8 cellular contexts compared by ENCODE assay signal in genomic region chr17:4412933-4413831, GRCh38. TPM values are rescaled to one million over a fixed set of nuclear protein-coding genes. Genes with fewer than 3 reads are reported as not detected.
DNase-seq lines count a peak whose midpoint lies in the region; ATAC-seq, FAIRE-seq and TF ChIP-seq lines count a peak whose summit lies in the region.

No MANE protein-coding gene starts in this region.

- no peak for TF ChIP-seq EP300 in Ishikawa (IDR thresholded peaks at IDR 0.05; ENCODE audit: borderline replicate concordance)

- peaks cover 17% of the 10 kb centered on the region for H3K4me1 ChIP-seq in OCI-LY7 (ENCODE audit: insufficient read depth, low read length, poor library complexity, severe bottlenecking)
- H3K4me1 ChIP-seq in endothelial cell of umbilical vein (ENCODE audit: control insufficient read depth, extremely low read depth, insufficient read depth, low read length): no peaks in the 10 kb centered on the region

- ATAC-seq in HG02973 (IDR thresholded peaks at IDR 0.05; ENCODE audit: unreplicated experiment): no peak

- TF ChIP-seq CTCF in GM13976 (IDR thresholded peaks at IDR 0.05; ENCODE audit: borderline replicate concordance, control extremely low read depth, extremely low read depth, insufficient read depth, missing control alignments) (peak; percentile 99), OCI-LY7 (conservative IDR thresholded peaks at IDR 0.05; ENCODE audit: low read length) (peak; percentile 93), endothelial cell of umbilical vein (IDR thresholded peaks at IDR 0.05; ENCODE audit: extremely low read depth in 1 of 2, insufficient read depth in 1 of 2, low read depth in 1 of 2, low read length in 2 of 2) (peak; percentile 84 to 95)

- TF ChIP-seq POLR2A in endothelial cell of umbilical vein (IDR thresholded peaks at IDR 0.05; ENCODE audit: low read depth, low read length): no peak

- no peaks in the 10 kb centered on the region for H3K9me2 ChIP-seq in OCI-LY7 (ENCODE audit: insufficient read depth, low read length)

- H3K27ac ChIP-seq in OCI-LY7 (ENCODE audit: low read depth, low read length, poor library complexity, severe bottlenecking) (peak overlapping the region; percentile 2), endothelial cell of umbilical vein (ENCODE audit: insufficient read depth, low read depth, low read length) (no peak overlapping the region)

- FAIRE-seq in endothelial cell of umbilical vein (lab: Jason Lieb, UNC): peak; percentile 96

- dilution Hi-C loops in endothelial cell of umbilical vein (cut with MboI; ENCODE audit: extremely low pct_ligation_motif_present, low sequenced_read_pairs): no loop called here

- in situ Hi-C loops in GM13976 (cut with MboI; ENCODE audit: low sequenced_read_pairs, unreplicated experiment): no loop called here

- no peaks in the 10 kb centered on the region for H3K27me3 ChIP-seq in endothelial cell of umbilical vein (ENCODE audit: control insufficient read depth in 2 of 2, insufficient read depth in 2 of 2, low read length in 2 of 2)

- CTCF ChIA-PET in OCI-LY7 (lab: Charles Lee; ENCODE audit: unreplicated experiment): interaction anchor here (0.6 kb wide), 1 partner anchor 11 kb away, joined by 3 read pairs; no protein-coding TSS in a partner anchor
- CTCF ChIA-PET in endothelial cell of umbilical vein (lab: Charles Lee): interaction anchor here (0.6 to 7.4 kb wide), 28 partner anchors 10 to 338 kb away, joined by 3 to 160 read pairs (median 4); partner anchors contain the start of gene SPNS3

- H4K20me1 ChIP-seq in OCI-LY7 (ENCODE audit: insufficient read depth, low read length) (no peaks in the 10 kb centered on the region), endothelial cell of umbilical vein (replicated peaks; ENCODE audit: control insufficient read depth, extremely low read depth, insufficient read depth, low read length) (no peaks in the 10 kb centered on the region)

- BruUV-seq in OCI-LY7 (replicated peaks; lab: Mats Ljungman, UMichigan): no TSS peak
- BruUV-seq in endothelial cell of umbilical vein (replicated peaks; lab: Mats Ljungman, UMichigan): no TSS peak

- H3K79me2 ChIP-seq in OCI-LY7 (ENCODE audit: insufficient read depth, low read depth, low read length): no peaks in the 10 kb centered on the region
- H3K79me2 ChIP-seq in endothelial cell of umbilical vein (ENCODE audit: control insufficient read depth, insufficient read depth, low read length): no peaks in the 10 kb centered on the region

- no peaks in the 10 kb centered on the region for H3K9me1 ChIP-seq in endothelial cell of umbilical vein (replicated peaks; ENCODE audit: control insufficient read depth, extremely low read depth, insufficient read depth, low read length)

- no peak overlapping the region for H3K9ac ChIP-seq in endothelial cell of umbilical vein (replicated peaks; ENCODE audit: extremely low read depth, insufficient read depth, low read length)

- POLR2A ChIA-PET in OCI-LY7 (lab: Charles Lee) (no interaction called here), endothelial cell of umbilical vein (lab: Charles Lee) (interaction anchor here (0.6 kb wide), 2 partner anchors 225 to 270 kb away, joined by 4 to 8 read pairs; no protein-coding TSS in a partner anchor)

- H2AFZ ChIP-seq in OCI-LY7 (ENCODE audit: low read length) (peak overlapping the region; percentile 72), endothelial cell of umbilical vein (ENCODE audit: low read depth, low read length) (peak overlapping the region; percentile 74)

- H3K4me3 ChIP-seq in OCI-LY7 (ENCODE audit: low read depth, low read length, poor library complexity, severe bottlenecking) (peak overlapping the region; percentile 7), endothelial cell of umbilical vein (replicated peaks in 1 of 3; ENCODE audit: insufficient read depth in 1 of 3, low read depth in 1 of 3, low read length in 3 of 3) (no peak overlapping the region)

- peak overlapping the region; percentile 53 for H3K4me2 ChIP-seq in OCI-LY7 (ENCODE audit: low read length)
- H3K4me2 ChIP-seq in endothelial cell of umbilical vein (ENCODE audit: insufficient read depth, low read length): no peak overlapping the region

- H3K36me3 ChIP-seq in OCI-LY7 (ENCODE audit: insufficient read depth, low read length): no peaks in the 10 kb centered on the region
- no peaks in the 10 kb centered on the region for H3K36me3 ChIP-seq in endothelial cell of umbilical vein (ENCODE audit: control insufficient read depth in 2 of 2, extremely low read depth in 1 of 2, insufficient read depth in 2 of 2, low read length in 2 of 2)

- TF ChIP-seq RAD21 in Ishikawa (IDR thresholded peaks at IDR 0.05; ENCODE audit: low read depth): peak; percentile 99

- no peaks in the 10 kb centered on the region for H3K9me3 ChIP-seq in OCI-LY7 (ENCODE audit: low read length)
- no peaks in the 10 kb centered on the region for H3K9me3 ChIP-seq in endothelial cell of umbilical vein (replicated peaks; ENCODE audit: control insufficient read depth, insufficient read depth, low read length)

- intact Hi-C loops in OCI-LY7 (cut with micrococcal nuclease; ENCODE audit: unreplicated experiment): loop anchor here (1.0 to 5.0 kb wide), 4 partner anchors 46 to 214 kb away; partner anchors contain the start of gene UBE2G1
- intact Hi-C loops in endothelial cell of umbilical vein (cut with micrococcal nuclease): loop anchor here (1.0 to 10.0 kb wide), 3 partner anchors 118 to 213 kb away; no protein-coding TSS in a partner anchor

- DNase-seq in GM13976 (ENCODE audit: low spot score): peak; percentile 89
- peak; percentile 94 for DNase-seq in OCI-LY7 (ENCODE audit: low spot score)
- DNase-seq in activated CD8-positive, alpha-beta memory T cell treated with anti-CD3 and anti-CD28 coated beads, Interleukin-2, amount 50 U/mL, for 24 hours (ENCODE audit: extremely low read depth): peak; percentile 81
- peak; percentile 85 for DNase-seq in endothelial cell of umbilical vein (ENCODE audit: low read depth, low spot score)
- DNase-seq in mucosa of gallbladder (ENCODE audit: low spot score): peak; percentile 94
- DNase-seq in stimulated activated CD8-positive, alpha-beta memory T cell treated with anti-CD3 and anti-CD28 coated beads, Interleukin-4, amount 100 ng/mL, for 1 hour (ENCODE audit: low read depth in 2 of 2, low spot score in 1 of 2): peak; percentile 84 to 93

TF ChIP-seq in Ishikawa, 13 proteins besides CTCF, POLR2A, EP300 and RAD21 (continues in another document):
- TF ChIP-seq MAX (IDR thresholded peaks at IDR 0.05) (no peak), TEAD4 (IDR thresholded peaks at IDR 0.05) (no peak), TCF12 (IDR thresholded peaks at IDR 0.05; ENCODE audit: low read depth) (no peak), TAF1 (IDR thresholded peaks at IDR 0.05; ENCODE audit: low read depth) (no peak), YY1 (IDR thresholded peaks at IDR 0.05; ENCODE audit: low read depth) (no peak), CEBPB (IDR thresholded peaks at IDR 0.05) (no peak), NFIC (IDR thresholded peaks at IDR 0.05) (no peak), FOXM1 (IDR thresholded peaks at IDR 0.05; ENCODE audit: borderline replicate concordance, low read depth) (no peak), EGR1 (IDR thresholded peaks at IDR 0.05) (no peak), ZBTB7A (IDR thresholded peaks at IDR 0.05; ENCODE audit: low read depth) (no peak)

TF ChIP-seq in endothelial cell of umbilical vein, 7 proteins besides CTCF, POLR2A, EP300 and RAD21:
- TF ChIP-seq MAX (IDR thresholded peaks at IDR 0.05; ENCODE audit: insufficient read depth, insufficient read length) (no peak), JUN (IDR thresholded peaks at IDR 0.05; ENCODE audit: borderline replicate concordance, insufficient read depth, insufficient read length, low read depth) (no peak), POLR2AphosphoS5 (IDR thresholded peaks at IDR 0.05; ENCODE audit: insufficient read depth, low read depth, low read length) (no peak)

RNA-seq across cellular contexts. Expression of gene SPNS3, which starts 20.6 kb away (rescaled TPM):
- 43.8 and 51.2 TPM in 2 replicates for total RNA-seq in OCI-LY7 (2014; rRNA removed; shearing (Covaris generic))
- 52.3 and 54.6 TPM in 2 replicates for total RNA-seq in OCI-LY7 (2022)
- 0.66 TPM in 1 of 2 replicates, not detected in the other for total RNA-seq in endothelial cell of umbilical vein
- 0.18 and 0.24 TPM in 2 replicates for polyA plus RNA-seq in endothelial cell of umbilical vein
- polyA plus RNA-seq in endothelial cell of umbilical vein (2011; cell fraction: cytosol; rRNA removed): 0.07 and 0.10 TPM in 2 replicates
- polyA plus RNA-seq in endothelial cell of umbilical vein (2011; cell fraction: nucleus; rRNA removed): 0.13 TPM in 1 of 2 replicates, not detected in the other
- not detected in 2 replicates for polyA plus RNA-seq in endothelial cell of umbilical vein (2012)
- not detected in 2 replicates for polyA minus RNA-seq in endothelial cell of umbilical vein
- polyA minus RNA-seq in endothelial cell of umbilical vein (2011; cell fraction: cytosol; rRNA and poly(A)+ RNA removed): not detected
- not detected in 2 replicates for polyA minus RNA-seq in endothelial cell of umbilical vein (2011; cell fraction: nucleus; rRNA and poly(A)+ RNA removed)
- 1.8 TPM for total RNA-seq in mucosa of gallbladder

RNA-seq across cellular contexts. Expression of gene UBE2G1, which starts 46.7 kb away (rescaled TPM):
- total RNA-seq in OCI-LY7 (2014; rRNA removed; shearing (Covaris generic)): 115 and 124 TPM in 2 replicates
- total RNA-seq in OCI-LY7 (2022) (216 and 222 TPM in 2 replicates), endothelial cell of umbilical vein (77.2 and 79.6 TPM in 2 replicates), mucosa of gallbladder (70.1 TPM)
- polyA plus RNA-seq in endothelial cell of umbilical vein: 23.4 and 29.2 TPM in 2 replicates
- polyA plus RNA-seq in endothelial cell of umbilical vein (2011; cell fraction: cytosol; rRNA removed): 34.4 and 35.3 TPM in 2 replicates
- polyA plus RNA-seq in endothelial cell of umbilical vein (2011; cell fraction: nucleus; rRNA removed): 21.1 and 24.5 TPM in 2 replicates
- polyA plus RNA-seq in endothelial cell of umbilical vein (2012): 57.2 and 59.2 TPM in 2 replicates
- 21.5 and 27.4 TPM in 2 replicates for polyA minus RNA-seq in endothelial cell of umbilical vein
- polyA minus RNA-seq in endothelial cell of umbilical vein (2011; cell fraction: cytosol; rRNA and poly(A)+ RNA removed): 32.2 TPM
- polyA minus RNA-seq in endothelial cell of umbilical vein (2011; cell fraction: nucleus; rRNA and poly(A)+ RNA removed): 22.5 and 25.2 TPM in 2 replicates

Comparison
In these comparisons a context has a peak if more than half of its experiments do, and no peak if none do; other contexts are left out.
1. RNA of gene SPNS3, which starts 20.6 kb away (total RNA-seq): 43.8 to 54.6 TPM in OCI-LY7; 1.8 TPM in mucosa of gallbladder (single experiment) and 0.66 TPM in endothelial cell of umbilical vein; every median in the first group is over 10 times any median in the second.
2. Peak in every context shown above with its lines, with median percentiles within 50 percentile points of each other: DNase-seq and CTCF ChIP-seq.